1 cellular context compared by ENCODE assay signal in the genomic region with DNA sequence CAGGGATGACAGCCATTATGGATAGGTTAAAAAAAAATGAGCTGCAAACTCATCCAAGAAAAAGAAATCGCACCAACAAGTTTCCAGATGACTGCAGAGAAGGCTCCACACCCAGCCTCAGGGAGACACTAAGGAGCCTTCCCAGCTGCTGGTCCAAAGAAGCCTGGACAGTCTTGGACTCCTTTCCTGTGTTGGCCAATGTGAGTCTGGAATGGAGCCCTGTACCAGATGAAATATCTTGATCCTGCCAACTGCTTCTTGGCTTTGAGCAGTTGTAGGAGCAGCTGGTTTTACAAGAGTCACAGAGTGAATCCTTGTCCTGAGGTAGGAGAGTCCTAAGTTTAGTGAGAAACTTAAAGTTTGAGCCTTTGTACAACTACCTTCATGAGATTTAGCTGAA.
TF ChIP-seq lines count a peak whose summit lies in the region.

No MANE protein-coding gene starts in this region.

TF ChIP-seq in GM23338, 12 proteins besides CTCF, POLR2A, EP300 and RAD21 (continued from another document):
- TF ChIP-seq, protein P1, sequence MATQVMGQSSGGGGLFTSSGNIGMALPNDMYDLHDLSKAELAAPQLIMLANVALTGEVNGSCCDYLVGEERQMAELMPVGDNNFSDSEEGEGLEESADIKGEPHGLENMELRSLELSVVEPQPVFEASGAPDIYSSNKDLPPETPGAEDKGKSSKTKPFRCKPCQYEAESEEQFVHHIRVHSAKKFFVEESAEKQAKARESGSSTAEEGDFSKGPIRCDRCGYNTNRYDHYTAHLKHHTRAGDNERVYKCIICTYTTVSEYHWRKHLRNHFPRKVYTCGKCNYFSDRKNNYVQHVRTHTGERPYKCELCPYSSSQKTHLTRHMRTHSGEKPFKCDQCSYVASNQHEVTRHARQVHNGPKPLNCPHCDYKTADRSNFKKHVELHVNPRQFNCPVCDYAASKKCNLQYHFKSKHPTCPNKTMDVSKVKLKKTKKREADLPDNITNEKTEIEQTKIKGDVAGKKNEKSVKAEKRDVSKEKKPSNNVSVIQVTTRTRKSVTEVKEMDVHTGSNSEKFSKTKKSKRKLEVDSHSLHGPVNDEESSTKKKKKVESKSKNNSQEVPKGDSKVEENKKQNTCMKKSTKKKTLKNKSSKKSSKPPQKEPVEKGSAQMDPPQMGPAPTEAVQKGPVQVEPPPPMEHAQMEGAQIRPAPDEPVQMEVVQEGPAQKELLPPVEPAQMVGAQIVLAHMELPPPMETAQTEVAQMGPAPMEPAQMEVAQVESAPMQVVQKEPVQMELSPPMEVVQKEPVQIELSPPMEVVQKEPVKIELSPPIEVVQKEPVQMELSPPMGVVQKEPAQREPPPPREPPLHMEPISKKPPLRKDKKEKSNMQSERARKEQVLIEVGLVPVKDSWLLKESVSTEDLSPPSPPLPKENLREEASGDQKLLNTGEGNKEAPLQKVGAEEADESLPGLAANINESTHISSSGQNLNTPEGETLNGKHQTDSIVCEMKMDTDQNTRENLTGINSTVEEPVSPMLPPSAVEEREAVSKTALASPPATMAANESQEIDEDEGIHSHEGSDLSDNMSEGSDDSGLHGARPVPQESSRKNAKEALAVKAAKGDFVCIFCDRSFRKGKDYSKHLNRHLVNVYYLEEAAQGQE (IDR thresholded peaks at IDR 0.05; ENCODE audit: unreplicated experiment): no peak
- no peak for TF ChIP-seq EZH2 (IDR thresholded peaks at IDR 0.05; ENCODE audit: low read depth, unreplicated experiment)
- TF ChIP-seq STAT1 (IDR thresholded peaks at IDR 0.05; ENCODE audit: unreplicated experiment): no peak
- TF ChIP-seq EZH2phosphoT487 (IDR thresholded peaks at IDR 0.05; ENCODE audit: unreplicated experiment): no peak
